Comparison of ENCODE assay signal across 10 cellular contexts in the genomic region with DNA sequence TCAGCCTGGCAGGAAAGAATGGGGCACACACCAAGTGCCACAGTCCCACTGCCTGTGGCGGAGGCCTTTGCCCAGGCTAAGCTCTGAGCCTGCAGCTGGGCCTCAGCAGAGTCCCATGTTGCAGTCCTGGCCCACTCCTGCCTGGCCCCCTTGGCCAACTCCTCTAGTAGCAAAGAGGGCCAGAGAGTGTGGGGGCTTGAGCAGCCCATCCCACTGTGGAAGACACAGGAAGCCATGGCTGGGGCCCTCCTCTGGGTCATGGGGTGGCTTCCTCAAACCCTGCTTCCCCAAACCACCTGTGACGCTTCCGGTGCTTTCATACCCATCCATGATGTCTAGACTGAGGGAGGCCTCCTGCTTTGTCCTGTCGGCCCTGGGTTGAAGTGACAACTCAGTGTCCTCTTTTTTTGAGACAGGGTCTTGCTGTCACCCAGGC. TPM values are rescaled to one million over a fixed set of nuclear protein-coding genes. Genes with fewer than 3 reads are reported as not detected.
DNase-seq lines count a peak whose midpoint lies in the region; ATAC-seq lines count a peak whose summit lies in the region.
"Had no signal": no experiment of that assay in that cellular context is flagged by ENCODE, and none has a peak within 500 bp of the region (broad histone marks: within the 10 kb centered on the region; RNA-seq: fewer than 3 reads in every experiment).

No MANE protein-coding gene starts in this region.

- no peak overlapping the region for H3K9ac ChIP-seq in HUES48 (ENCODE audit: low read depth, low read length)

- H3K4me3 Mint-ChIP-seq in CD4-positive, alpha-beta memory T cell: peak overlapping the region in 6 of 8 donors; percentile 8 to 80 (median 48)
- H3K4me3 Mint-ChIP-seq in activated CD4-positive, alpha-beta memory T cell treated with anti-CD3 and anti-CD28 coated beads for 36 hours: no peak overlapping the region
- peak overlapping the region in 6 of 8 donors; percentile 9 to 73 (median 45) for H3K4me3 Mint-ChIP-seq in naive B cell

- H3K36me3 ChIP-seq in CD4-positive, alpha-beta memory T cell (ENCODE audit: insufficient read depth, low read length): peaks cover 43% of the 10 kb centered on the region
- peaks cover 56% of the 10 kb centered on the region for H3K36me3 ChIP-seq in HUES48 (ENCODE audit: control insufficient read depth, insufficient read depth, low read length)

- DNase-seq in CD4-positive, alpha-beta memory T cell: peak in 3 of 5 donors; percentile 30 to 68 (median 35)
- peak; percentile 59 for DNase-seq in activated CD4-positive, alpha-beta memory T cell treated with anti-CD3 and anti-CD28 coated beads for 36 hours
- DNase-seq in naive B cell (no peak), NCI-H1436 treated with DMSO at 0.1 percent for 48 hours (lab: John Stamatoyannopoulos, UW) (no peak), NCI-H774 (lab: John Stamatoyannopoulos, UW) (no peak), DMS114 treated with DMSO at 0.1 percent for 48 hours (lab: John Stamatoyannopoulos, UW; ENCODE audit: unreplicated experiment) (no peak)
- DNase-seq: aorta had no signal

- peak overlapping the region; percentile 25 for H3K27ac ChIP-seq in CD4-positive, alpha-beta memory T cell (ENCODE audit: low read depth, low read length)
- H3K27ac ChIP-seq in HUES48 (ENCODE audit: low read depth, low read length): peak overlapping the region; percentile 1

- POLR2A ChIA-PET in CD4-positive, alpha-beta memory T cell (lab: Charles Lee; ENCODE audit: partially characterized antibody): interaction anchor here (0.6 to 14.5 kb wide), 6 partner anchors 24 to 689 kb away, joined by 3 to 165 read pairs (median 22); a partner anchor contains a TSS
- POLR2A ChIA-PET in activated CD4-positive, alpha-beta memory T cell treated with anti-CD3 and anti-CD28 coated beads for 36 hours (lab: Charles Lee): interaction anchor here (0.9 kb wide), 1 partner anchor 207 kb away, joined by 3 read pairs; no protein-coding TSS in a partner anchor

- H3K27me3 Mint-ChIP-seq in CD4-positive, alpha-beta memory T cell: no peaks in the 10 kb centered on the region
- H3K27me3 Mint-ChIP-seq in activated CD4-positive, alpha-beta memory T cell treated with anti-CD3 and anti-CD28 coated beads for 36 hours: no peaks in the 10 kb centered on the region
- no peaks in the 10 kb centered on the region for H3K27me3 Mint-ChIP-seq in naive B cell

- H3K4me1 Mint-ChIP-seq in CD4-positive, alpha-beta memory T cell: peaks cover 53 to 96% (median 81%) of the 10 kb centered on the region in 4 donors
- H3K4me1 Mint-ChIP-seq in activated CD4-positive, alpha-beta memory T cell treated with anti-CD3 and anti-CD28 coated beads for 36 hours (ENCODE audit: low read depth): peaks cover 87% of the 10 kb centered on the region
- H3K4me1 Mint-ChIP-seq in naive B cell: peaks cover 70 to 93% (median 91%) of the 10 kb centered on the region in 3 donors

- peak overlapping the region; percentile 43 to 100 (median 92) for H3K27ac Mint-ChIP-seq in CD4-positive, alpha-beta memory T cell
- peak overlapping the region; percentile 84 for H3K27ac Mint-ChIP-seq in activated CD4-positive, alpha-beta memory T cell treated with anti-CD3 and anti-CD28 coated beads for 36 hours
- peak overlapping the region in 5 of 6 donors; percentile 38 to 91 (median 51) for H3K27ac Mint-ChIP-seq in naive B cell

- peaks cover 24 to 71% of the 10 kb centered on the region in 2 donors for H3K36me3 Mint-ChIP-seq in CD4-positive, alpha-beta memory T cell
- H3K36me3 Mint-ChIP-seq in activated CD4-positive, alpha-beta memory T cell treated with anti-CD3 and anti-CD28 coated beads for 36 hours: peaks cover 66% of the 10 kb centered on the region
- H3K36me3 Mint-ChIP-seq in naive B cell: peaks cover 0 to 6% of the 10 kb centered on the region in 2 donors

- ATAC-seq in naive B cell (ENCODE audit: low read depth in 2 of 2) (peak; percentile 41 to 45), HG03521 (IDR thresholded peaks at IDR 0.05; ENCODE audit: unreplicated experiment) (no peak)
- ATAC-seq: sciatic nerve had no signal

- H3K4me1 ChIP-seq in CD4-positive, alpha-beta memory T cell (ENCODE audit: insufficient read depth, low read length): peaks cover 93% of the 10 kb centered on the region
- H3K4me1 ChIP-seq in HUES48 (ENCODE audit: control insufficient read depth, insufficient read depth, low read length): peaks cover 15% of the 10 kb centered on the region

- CTCF ChIA-PET in CD4-positive, alpha-beta memory T cell (lab: Charles Lee; ENCODE audit: partially characterized antibody): interaction anchor here (1.0 to 12.4 kb wide), 4 partner anchors 9 to 356 kb away, joined by 3 to 345 read pairs (median 52); no protein-coding TSS in a partner anchor
- CTCF ChIA-PET in activated CD4-positive, alpha-beta memory T cell treated with anti-CD3 and anti-CD28 coated beads for 36 hours (lab: Charles Lee): interaction anchor here (2.9 to 14.2 kb wide), 3 partner anchors 11 to 33 kb away, joined by 52 to 387 read pairs (median 71); a partner anchor contains a TSS

- H3K9me3 Mint-ChIP-seq in CD4-positive, alpha-beta memory T cell: no peaks in the 10 kb centered on the region
- no peaks in the 10 kb centered on the region for H3K9me3 Mint-ChIP-seq in activated CD4-positive, alpha-beta memory T cell treated with anti-CD3 and anti-CD28 coated beads for 36 hours
- no peaks in the 10 kb centered on the region for H3K9me3 Mint-ChIP-seq in naive B cell

- H3K4me3 ChIP-seq in CD4-positive, alpha-beta memory T cell (ENCODE audit: low read length in 2 of 2): no peak overlapping the region
- H3K4me3 ChIP-seq in HUES48 (ENCODE audit: low read depth, low read length): no peak overlapping the region

- H3K27me3 ChIP-seq in CD4-positive, alpha-beta memory T cell (ENCODE audit: insufficient read depth, low read length): no peaks in the 10 kb centered on the region
- H3K27me3 ChIP-seq in HUES48 (ENCODE audit: control insufficient read depth, insufficient read depth, low read length): no peaks in the 10 kb centered on the region

- H3K9me3 ChIP-seq in CD4-positive, alpha-beta memory T cell (ENCODE audit: control insufficient read depth in 1 of 2, low read length in 2 of 2): no peaks in the 10 kb centered on the region
- H3K9me3 ChIP-seq in HUES48 (ENCODE audit: control insufficient read depth, insufficient read depth, low read length): no peaks in the 10 kb centered on the region

- intact Hi-C loops in CD4-positive, alpha-beta memory T cell (cut with micrococcal nuclease): loop anchor here (10.0 kb wide), 1 partner anchor 282 kb away; a partner anchor contains a TSS
- intact Hi-C loops in activated CD4-positive, alpha-beta memory T cell treated with anti-CD3 and anti-CD28 coated beads for 36 hours (cut with micrococcal nuclease): loop anchor here (10.0 kb wide), 1 partner anchor 282 kb away; a partner anchor contains a TSS

RNA-seq across cellular contexts. Expression of a gene that starts 5.8 kb away (rescaled TPM):
- 10 to 100 TPM; 66.9 to 67.1 TPM for total RNA-seq in CD4-positive, alpha-beta memory T cell
- polyA plus RNA-seq in CD4-positive, alpha-beta memory T cell: 100 to 1,000 TPM; 103 to 112 TPM
- total RNA-seq in activated CD4-positive, alpha-beta memory T cell treated with anti-CD3 and anti-CD28 coated beads for 36 hours: 10 to 100 TPM; 65.2 to 67.5 TPM
- 100 to 1,000 TPM in 1 of 6 donors, 10 to 100 TPM in 5; 73.8 to 114 (median 93.2) TPM for polyA plus RNA-seq in naive B cell (ENCODE audit: low read depth in 6 of 6)

RNA-seq across cellular contexts. Expression of a gene that starts 6.4 kb away (rescaled TPM):
- total RNA-seq in CD4-positive, alpha-beta memory T cell: 100 to 1,000 TPM; 265 to 278 TPM
- 100 to 1,000 TPM in 1 of 2 donors, 10 to 100 TPM in 1; 44.4 to 109 TPM for polyA plus RNA-seq in CD4-positive, alpha-beta memory T cell
- 100 to 1,000 TPM; 437 to 455 TPM for total RNA-seq in activated CD4-positive, alpha-beta memory T cell treated with anti-CD3 and anti-CD28 coated beads for 36 hours
- 100 to 1,000 TPM in 2 of 6 donors, 10 to 100 TPM in 4; 74.9 to 159 (median 98.9) TPM for polyA plus RNA-seq in naive B cell (ENCODE audit: low read depth in 6 of 6)

RNA-seq across cellular contexts. Expression of a gene that starts 24.7 kb away (rescaled TPM):
- total RNA-seq in CD4-positive, alpha-beta memory T cell: 10 to 100 TPM; 40.5 to 44.3 TPM
- 10 to 100 TPM; 15.4 to 27.5 TPM for polyA plus RNA-seq in CD4-positive, alpha-beta memory T cell
- 10 to 100 TPM; 40.3 to 43.1 TPM for total RNA-seq in activated CD4-positive, alpha-beta memory T cell treated with anti-CD3 and anti-CD28 coated beads for 36 hours
- 10 to 100 TPM in 5 of 6 donors, 1 to 10 TPM in 1; 8.7 to 29.8 (median 19.2) TPM for polyA plus RNA-seq in naive B cell (ENCODE audit: low read depth in 6 of 6)

RNA-seq across cellular contexts. Expression of a gene that starts 43.8 kb away (rescaled TPM):
- 10 to 100 TPM; 57.8 to 58.0 TPM for total RNA-seq in CD4-positive, alpha-beta memory T cell
- 1 to 10 TPM in 1 of 2 donors, under 1 TPM in 1; 0.30 to 1.6 TPM for polyA plus RNA-seq in CD4-positive, alpha-beta memory T cell
- total RNA-seq in activated CD4-positive, alpha-beta memory T cell treated with anti-CD3 and anti-CD28 coated beads for 36 hours: under 1 TPM; 0.36 to 0.57 TPM
- polyA plus RNA-seq in naive B cell (ENCODE audit: low read depth in 6 of 6): not detected
- polyA plus RNA-seq: aorta had no signal

Comparison
In these comparisons a context has a peak if more than half of its experiments do, and no peak if none do; other contexts are left out.
1. DNase-seq: peak in CD4-positive, alpha-beta memory T cell (3 of 5) and activated CD4-positive, alpha-beta memory T cell treated with anti-CD3 and anti-CD28 coated beads for 36 hours (single experiment); none in naive B cell (single experiment), NCI-H1436 treated with DMSO at 0.1 percent for 48 hours (single experiment), NCI-H774 (single experiment) and DMS114 treated with DMSO at 0.1 percent for 48 hours (single experiment).
2. Peak in every context shown above with its lines, with median percentiles within 50 percentile points of each other: H3K27ac Mint-ChIP-seq.